In genomic region chr4:55617587-55618197, GRCh38 we compare ENCODE assay signal across 17 cellular contexts. TPM values are rescaled to one million over a fixed set of nuclear protein-coding genes. Genes with fewer than 3 reads are reported as not detected.
DNase-seq lines count a peak whose midpoint lies in the region; ATAC-seq, FAIRE-seq and TF ChIP-seq lines count a peak whose summit lies in the region.
"Had no signal": no experiment of that assay in that cellular context is flagged by ENCODE, and none has a peak within 500 bp of the region (broad histone marks: within the 10 kb centered on the region; RNA-seq: fewer than 3 reads in every experiment).

No MANE protein-coding gene starts in this region.

- DNase-seq in Right ventricle myocardium inferior (ENCODE audit: missing footprints), result no peak
- no peak for DNase-seq in H54 (ENCODE audit: insufficient read length, low spot score)
- DNase-seq in stimulated activated CD4-positive, alpha-beta T cell treated with anti-CD3 and anti-CD28 coated beads, Interleukin-1b, Interleukin-23, amount 100 ng/mL, for 48 hours, result no peak
- no peak for DNase-seq in mammary epithelial cell
- DNase-seq: activated CD4-positive, alpha-beta T cell treated with anti-CD3 and anti-CD28 coated beads for 48 hours; cortex of kidney; foreskin fibroblast; NCI-H1417; NCI-H82 had no signal

- H3K27me3 ChIP-seq in mammary epithelial cell (ENCODE audit: insufficient read depth, low read length), result no peaks in the 10 kb centered on the region
- H3K27me3 ChIP-seq: neutrophil had no signal

- H4K20me1 ChIP-seq in mammary epithelial cell (ENCODE audit: insufficient read depth, low read length), result no peaks in the 10 kb centered on the region

- H3K79me2 ChIP-seq in mammary epithelial cell (ENCODE audit: insufficient read depth, low read length), result no peaks in the 10 kb centered on the region

- no peak for TF ChIP-seq CTCF in mammary epithelial cell (conservative IDR thresholded peaks at IDR 0.05 in 1 of 2, IDR thresholded peaks at IDR 0.05 in 1 of 2; ENCODE audit: extremely low read depth in 1 of 2, insufficient read depth in 1 of 2, low read depth in 1 of 2, low read length in 2 of 2)

- 93% methylated on average over 1 of the region's 1 CpG for WGBS in mammary epithelial cell (ENCODE audit: low coverage, missing lambda C conversion rate)

- no TSS peak for BruUV-seq in mammary epithelial cell (replicated peaks; lab: Mats Ljungman, UMichigan)

- no peaks in the 10 kb centered on the region for H3K36me3 ChIP-seq in mammary epithelial cell (ENCODE audit: insufficient read depth, low read length)
- H3K36me3 ChIP-seq: neutrophil had no signal

- H3K9me3 ChIP-seq in mammary epithelial cell (replicated peaks; ENCODE audit: insufficient read depth, low read length), result no peaks in the 10 kb centered on the region
- H3K9me3 ChIP-seq: neutrophil had no signal

- H3K4me1 ChIP-seq in mammary epithelial cell (ENCODE audit: insufficient read depth, low read length), result no peaks in the 10 kb centered on the region

- no peak overlapping the region for H3K27ac ChIP-seq in mammary epithelial cell (ENCODE audit: insufficient read depth, low read depth, low read length)
- H3K27ac ChIP-seq: neutrophil had no signal

- intact Hi-C loops in Right ventricle myocardium inferior (cut with DNase I) (no loop called here), mammary epithelial cell (cut with micrococcal nuclease) (no loop called here)

- H3K4me2 ChIP-seq in mammary epithelial cell (ENCODE audit: insufficient read depth, low read depth, low read length), result no peak overlapping the region

- H3K4me3 ChIP-seq in mammary epithelial cell (replicated peaks in 1 of 3; ENCODE audit: insufficient read depth in 1 of 3, low read depth in 2 of 3, low read length in 3 of 3), result no peak overlapping the region

- no peak overlapping the region for H3K9ac ChIP-seq in mammary epithelial cell (ENCODE audit: insufficient read depth, low read length)

- ATAC-seq in GM18520 (IDR thresholded peaks at IDR 0.05; ENCODE audit: unreplicated experiment) (peak; percentile 98), GM19468 (IDR thresholded peaks at IDR 0.05; ENCODE audit: extremely low read depth, unreplicated experiment) (peak; percentile 93), HG02938 (IDR thresholded peaks at IDR 0.05; ENCODE audit: unreplicated experiment) (peak; percentile 98), HG03565 (IDR thresholded peaks at IDR 0.05; ENCODE audit: unreplicated experiment) (peak; percentile 96), Right ventricle myocardium inferior (no peak)
- ATAC-seq: left lobe of liver had no signal

- CTCF ChIA-PET in mammary epithelial cell (lab: Charles Lee; ENCODE audit: low non-redundant PET), result no interaction called here

- no peak for TF ChIP-seq POLR2A in H54 (IDR thresholded peaks at IDR 0.05; ENCODE audit: low read depth, low read length)

- dilution Hi-C loops in mammary epithelial cell (cut with HindIII; ENCODE audit: low sequenced_read_pairs), result no loop called here

- FAIRE-seq in H54 (lab: Jason Lieb, UNC), result no peak

- in situ Hi-C loops in mammary epithelial cell (cut with MboI; ENCODE audit: low sequenced_read_pairs in 2 of 2), result no loop called here

- H2AFZ ChIP-seq in mammary epithelial cell (ENCODE audit: low read depth, low read length), result no peak overlapping the region

RNA-seq across cellular contexts. Expression of gene NMU, which starts 18.4 kb away (rescaled TPM):
- total RNA-seq in Right ventricle myocardium inferior (not detected), mammary epithelial cell (1 to 10 TPM in 1 of 2 donors, not detected in 1; 1.7 TPM)
- 5.6 TPM for polyA plus RNA-seq in mammary epithelial cell
- not detected for polyA minus RNA-seq in mammary epithelial cell

RNA-seq across cellular contexts. Expression of gene PDCL2, which starts 25.6 kb away (rescaled TPM):
- total RNA-seq in Right ventricle myocardium inferior, result not detected
- total RNA-seq in mammary epithelial cell, result not detected
- not detected for polyA plus RNA-seq in mammary epithelial cell
- polyA minus RNA-seq in mammary epithelial cell, result not detected
- total RNA-seq: activated naive CD4-positive, alpha-beta T cell treated with anti-CD3 and anti-CD28 coated beads, Interleukin-2, amount 50 U/mL, for 72 hours; HT-29; left lobe of liver had no signal
